ENCODE assay signal across 11 cellular contexts in genomic region chr5:7423231-7423630, GRCh38. TPM values are rescaled to one million over a fixed set of nuclear protein-coding genes. Genes with fewer than 3 reads are reported as not detected.
"Had no signal": no experiment of that assay in that cellular context is flagged by ENCODE, and none has a peak within 500 bp of the region (broad histone marks: within the 10 kb centered on the region; RNA-seq: fewer than 3 reads in every experiment).

No MANE protein-coding gene starts in this region.

RNA-seq across cellular contexts. Expression of gene ADCY2, which starts 27.3 kb away (rescaled TPM):
- total RNA-seq: activated CD4-positive, alpha-beta memory T cell treated with anti-CD3 and anti-CD28 coated beads for 36 hours; activated CD4-positive, alpha-beta T cell treated with anti-CD3 and anti-CD28 coated beads for 36 hours; activated CD4-positive, alpha-beta T cell treated with anti-CD3 and anti-CD28 coated beads, Interleukin-2, amount 10 ng/mL, durations not matched to agents 24 days and 14 days; activated CD8-positive, alpha-beta memory T cell treated with anti-CD3 and anti-CD28 coated beads for 36 hours; activated CD8-positive, alpha-beta memory T cell treated with anti-CD3 and anti-CD28 coated beads, Interleukin-2, amount 10 ng/mL, durations not matched to agents 7 days and 5 days; activated CD8-positive, alpha-beta T cell treated with anti-CD3 and anti-CD28 coated beads, Interleukin-2, amount 10 ng/mL, durations not matched to agents 7 days and 5 days; activated naive CD4-positive, alpha-beta T cell treated with anti-CD3 and anti-CD28 coated beads for 36 hours; activated naive CD8-positive, alpha-beta T cell treated with anti-CD3 and anti-CD28 coated beads for 36 hours; activated T-helper 1 cell treated with anti-CD3 and anti-CD28 coated beads, Interleukin-12 subunit alpha, Interleukin-12 subunit beta, Interleukin-2, Interleukin-4 antibody, amounts not matched to agents 30 ng/mL and 10 ng/mL and 1 ng/mL, durations not matched to agents 14 hours and 24 hours and 36 hours; activated T-helper 2 cell treated with anti-CD3 and anti-CD28 coated beads, Interferon-gamma antibody, Interleukin-2, Interleukin-4, amounts not matched to agents 10 μg/mL and 5 μg/mL and 100 μg/mL, durations not matched to agents 14 hours and 24 hours and 36 hours; T-helper 17 cell had no signal
